35 cellular contexts compared by ENCODE assay signal in the genomic region with DNA sequence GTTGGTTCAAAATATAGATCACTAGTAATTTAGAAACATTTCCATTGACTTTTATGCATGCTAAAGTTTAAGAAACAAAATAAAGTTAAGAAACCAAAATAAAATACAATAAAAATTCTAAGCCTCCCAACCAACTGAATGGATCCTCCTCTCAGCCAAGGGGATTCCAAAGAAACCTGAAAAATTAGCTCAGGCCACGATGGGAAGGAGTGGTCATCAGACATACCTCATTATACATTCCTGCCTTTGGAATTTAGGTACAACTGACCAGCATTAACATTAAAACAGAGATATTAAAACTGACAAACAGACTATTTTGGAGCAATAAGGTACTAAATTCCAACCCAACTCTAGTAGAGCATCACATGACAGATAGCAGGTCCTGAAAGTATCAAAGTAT.
A peak's percentile ranks its signal among the peaks of the same experiment; 100 is the strongest.
DNase-seq lines count a peak whose midpoint lies in the region; ATAC-seq, FAIRE-seq and TF ChIP-seq lines count a peak whose summit lies in the region.
"Had no signal": no experiment of that assay in that cellular context is flagged by ENCODE, and none has a peak within 500 bp of the region (broad histone marks: within the 10 kb centered on the region; RNA-seq: fewer than 3 reads in every experiment).

No MANE protein-coding gene starts in this region.

- H3K9ac ChIP-seq in H1 (replicated peaks in 1 of 4; ENCODE audit: extremely low read depth in 1 of 4, low read depth in 3 of 4, low read length in 3 of 4) (no peak overlapping the region), trophoblast cell (ENCODE audit: low read length) (no peak overlapping the region)
- H3K9ac ChIP-seq: BLaER1; BLaER1 treated with 17β-estradiol and CSF1 and Interleukin-3, amounts not matched to agents 10 nM and 100 nM had no signal

- intact Hi-C loops in activated CD8-positive, alpha-beta T cell treated with anti-CD3 and anti-CD28 coated beads for 36 hours (cut with micrococcal nuclease), result no loop called here

- H3K79me1 ChIP-seq in H1 (ENCODE audit: low read depth, low read length) (no peaks in the 10 kb centered on the region), trophoblast cell (ENCODE audit: low read length) (no peaks in the 10 kb centered on the region)

- H3K23me2 ChIP-seq in H1 (ENCODE audit: low read depth, low read length), result no peaks in the 10 kb centered on the region

- ATAC-seq in HG03280 (IDR thresholded peaks at IDR 0.05; ENCODE audit: unreplicated experiment), result no peak
- ATAC-seq in activated CD8-positive, alpha-beta T cell treated with anti-CD3 and anti-CD28 coated beads for 36 hours, result no peak
- ATAC-seq: A549; CD8-positive, alpha-beta T cell had no signal

- WGBS in H1 (ENCODE audit: extremely low coverage in 1 of 2, insufficient coverage in 1 of 2, insufficient read length in 1 of 2, insufficient replicate concordance in 2 of 2, low coverage in 1 of 2, low lambda C conversion rate in 2 of 2, missing lambda C conversion rate in 1 of 2), 2 experiments, result 69% methylated on average over 1 of the region's 1 CpG; no CpG with 5 or more reads in 1 of the 2 experiments
- WGBS in trophoblast cell (ENCODE audit: extremely low coverage, insufficient coverage, insufficient read length), result no CpG with 5 or more reads among the region's 1 CpG

- H3K4ac ChIP-seq in H1 (replicated peaks; ENCODE audit: insufficient read length, low read depth, low read length) (no peak overlapping the region), trophoblast cell (ENCODE audit: low read depth, low read length) (no peak overlapping the region)

- no peaks in the 10 kb centered on the region for H4K20me1 ChIP-seq in H1 (replicated peaks in 1 of 2; ENCODE audit: control insufficient read depth in 1 of 2, insufficient read depth in 2 of 2, low read length in 2 of 2)
- H4K20me1 ChIP-seq: BLaER1; BLaER1 treated with 17β-estradiol and CSF1 and Interleukin-3, amounts not matched to agents 10 nM and 100 nM had no signal

- CTCF ChIA-PET in H1 (lab: Charles Lee; ENCODE audit: partially characterized antibody), result no interaction called here
- CTCF ChIA-PET in activated CD8-positive, alpha-beta T cell treated with anti-CD3 and anti-CD28 coated beads for 36 hours (lab: Charles Lee), result no interaction called here

- H2AFZ ChIP-seq in H1 (ENCODE audit: low read length), result no peak overlapping the region
- H2AFZ ChIP-seq in trophoblast cell (ENCODE audit: insufficient read depth, low read length, poor library complexity), result no peak overlapping the region

- TF ChIP-seq CTCF in H1 (IDR thresholded peaks at IDR 0.05; ENCODE audit: control extremely low read depth in 1 of 3, insufficient read depth in 1 of 3, low read depth in 1 of 3, low read length in 3 of 3), result no peak
- no peak for TF ChIP-seq CTCF in type B pancreatic cell (conservative IDR thresholded peaks at IDR 0.05)
- TF ChIP-seq CTCF in activated CD8-positive, alpha-beta T cell treated with anti-CD3 and anti-CD28 coated beads for 36 hours (IDR thresholded peaks at IDR 0.05), result no peak

- H3K9me3 ChIP-seq in H1 (ENCODE audit: insufficient read depth in 2 of 2, low read depth in 1 of 2, low read length in 1 of 2) (no peaks in the 10 kb centered on the region), trophoblast cell (ENCODE audit: insufficient read depth, low read depth, low read length) (no peaks in the 10 kb centered on the region)
- H3K9me3 ChIP-seq: A549; BE2C; BLaER1; BLaER1 treated with 17β-estradiol and CSF1 and Interleukin-3, amounts not matched to agents 10 nM and 100 nM; Caco-2 had no signal

- H2BK20ac ChIP-seq in H1 (ENCODE audit: low read length), result no peak overlapping the region

- H3K27ac Mint-ChIP-seq in type B pancreatic cell, result peak overlapping the region; percentile 51
- H3K27ac Mint-ChIP-seq in activated CD8-positive, alpha-beta T cell treated with anti-CD3 and anti-CD28 coated beads for 36 hours, result no peak overlapping the region
- H3K27ac Mint-ChIP-seq: B cell; CD14-positive monocyte; CD4-positive, alpha-beta memory T cell; CD4-positive, alpha-beta T cell; CD4-positive, CD25-positive, alpha-beta regulatory T cell; CD8-positive, alpha-beta memory T cell; CD8-positive, alpha-beta T cell had no signal

- TF ChIP-seq EP300 in H1 (IDR thresholded peaks at IDR 0.05; ENCODE audit: borderline replicate concordance in 1 of 2, low read depth in 2 of 2, low read length in 2 of 2), result no peak

- no peak overlapping the region for H2BK15ac ChIP-seq in H1 (ENCODE audit: low read length)

- DNase-seq in H1 (ENCODE audit: low read depth in 1 of 2, low spot score in 2 of 2), result no peak
- peak; percentile 58 to 83 for DNase-seq in trophoblast cell
- DNase-seq in type B pancreatic cell (ENCODE audit: extremely low spot score, unreplicated experiment), result no peak
- no peak for DNase-seq in activated CD8-positive, alpha-beta T cell treated with anti-CD3 and anti-CD28 coated beads for 36 hours
- DNase-seq in stimulated activated CD8-positive, alpha-beta memory T cell treated with anti-CD3 and anti-CD28 coated beads, Interleukin-4, amount 100 ng/mL, for 48 hours, result no peak
- DNase-seq: 8988T; ACHN; AML-193; BE2C; C1 segment of cervical spinal cord; Caco-2; Calu3; CD4-positive, alpha-beta memory T cell; CD4-positive, alpha-beta T cell; CD4-positive, CD25-positive, alpha-beta regulatory T cell; CD8-positive, alpha-beta memory T cell; CD8-positive, alpha-beta T cell; COR-L47; DMS 273 treated with DMSO at 0.1 percent for 48 hours; DMS153; DMS53; DMS79; DMS79 treated with DMSO at 0.1 percent for 48 hours; DND-41; EL had no signal

- no peak overlapping the region for H4K8ac ChIP-seq in H1 (ENCODE audit: extremely low read depth, insufficient read depth, low read length)
- no peak overlapping the region for H4K8ac ChIP-seq in trophoblast cell (ENCODE audit: low read depth, low read length)

- no peak overlapping the region for H3K4me3 Mint-ChIP-seq in type B pancreatic cell
- H3K4me3 Mint-ChIP-seq in activated CD8-positive, alpha-beta T cell treated with anti-CD3 and anti-CD28 coated beads for 36 hours, result no peak overlapping the region
- H3K4me3 Mint-ChIP-seq: B cell; CD14-positive monocyte; CD4-positive, alpha-beta memory T cell; CD4-positive, alpha-beta T cell; CD4-positive, CD25-positive, alpha-beta regulatory T cell; CD8-positive, alpha-beta memory T cell; CD8-positive, alpha-beta T cell had no signal

- H2AK5ac ChIP-seq in H1 (ENCODE audit: low read depth, low read length) (no peak overlapping the region), trophoblast cell (ENCODE audit: low read length) (no peak overlapping the region)

- H4K5ac ChIP-seq in H1 (ENCODE audit: insufficient read length, low read depth, low read length), result no peak overlapping the region

- no peaks in the 10 kb centered on the region for H3K4me1 Mint-ChIP-seq in type B pancreatic cell (ENCODE audit: unreplicated experiment)
- no peaks in the 10 kb centered on the region for H3K4me1 Mint-ChIP-seq in activated CD8-positive, alpha-beta T cell treated with anti-CD3 and anti-CD28 coated beads for 36 hours (ENCODE audit: low read depth)
- H3K4me1 Mint-ChIP-seq: B cell; CD14-positive monocyte; CD4-positive, alpha-beta memory T cell; CD4-positive, CD25-positive, alpha-beta regulatory T cell; CD8-positive, alpha-beta memory T cell had no signal

- no peak for TF ChIP-seq RAD21 in H1 (IDR thresholded peaks at IDR 0.05 in 1 of 2, conservative IDR thresholded peaks at IDR 0.05 in 1 of 2; ENCODE audit: low read depth in 2 of 2, low read length in 2 of 2)

- H2BK12ac ChIP-seq in H1 (ENCODE audit: low read depth, low read length), result no peak overlapping the region
- no peak overlapping the region for H2BK12ac ChIP-seq in trophoblast cell (ENCODE audit: low read length)

- H3K27ac ChIP-seq in H1 (ENCODE audit: low read depth, low read length), result no peak overlapping the region
- H3K27ac ChIP-seq in trophoblast cell (ENCODE audit: low read depth, low read length), result no peak overlapping the region
- H3K27ac ChIP-seq: 22Rv1; A549; BLaER1; BLaER1 treated with 17β-estradiol and CSF1 and Interleukin-3, amounts not matched to agents 10 nM and 100 nM; C4-2B had no signal

- H3K4me3 ChIP-seq in H1 (ENCODE audit: extremely low read depth in 1 of 4, insufficient read depth in 2 of 4, low read depth in 3 of 4, low read length in 4 of 4), result no peak overlapping the region
- no peak overlapping the region for H3K4me3 ChIP-seq in trophoblast cell (ENCODE audit: low read depth, low read length)
- H3K4me3 ChIP-seq: A549; BLaER1; BLaER1 treated with 17β-estradiol and CSF1 and Interleukin-3, amounts not matched to agents 10 nM and 100 nM had no signal

- H3K14ac ChIP-seq in H1 (ENCODE audit: insufficient read length) (no peak overlapping the region), trophoblast cell (ENCODE audit: low read length) (no peak overlapping the region)

- H3K27me3 ChIP-seq in H1 (replicated peaks in 1 of 4; ENCODE audit: control insufficient read depth in 3 of 4, extremely low read depth in 1 of 4, insufficient read depth in 3 of 4, low read length in 3 of 4), result no peaks in the 10 kb centered on the region
- H3K27me3 ChIP-seq in trophoblast cell (ENCODE audit: insufficient read depth, low read length), result no peaks in the 10 kb centered on the region
- H3K27me3 ChIP-seq: BE2C; BLaER1; BLaER1 treated with 17β-estradiol and CSF1 and Interleukin-3, amounts not matched to agents 10 nM and 100 nM had no signal

- no peak overlapping the region for H3K56ac ChIP-seq in H1 (replicated peaks; ENCODE audit: insufficient read length, low read depth, low read length)

- no peak overlapping the region for H2BK120ac ChIP-seq in H1 (replicated peaks; ENCODE audit: low read depth, low read length)
- H2BK120ac ChIP-seq in trophoblast cell (ENCODE audit: insufficient read depth, low read length, poor library complexity), result no peak overlapping the region

- no peak for TF ChIP-seq POLR2A in H1 (IDR thresholded peaks at IDR 0.05; ENCODE audit: control extremely low read depth in 1 of 2, low read depth in 2 of 2, low read length in 2 of 2)

- no peaks in the 10 kb centered on the region for H3K36me3 Mint-ChIP-seq in type B pancreatic cell
- H3K36me3 Mint-ChIP-seq in activated CD8-positive, alpha-beta T cell treated with anti-CD3 and anti-CD28 coated beads for 36 hours (ENCODE audit: low read depth), result no peaks in the 10 kb centered on the region
- H3K36me3 Mint-ChIP-seq: CD14-positive monocyte; CD4-positive, alpha-beta memory T cell; CD4-positive, CD25-positive, alpha-beta regulatory T cell; CD8-positive, alpha-beta memory T cell; CD8-positive, alpha-beta T cell had no signal

- POLR2A ChIA-PET in H1 (lab: Charles Lee; ENCODE audit: partially characterized antibody), result no interaction called here
- POLR2A ChIA-PET in activated CD8-positive, alpha-beta T cell treated with anti-CD3 and anti-CD28 coated beads for 36 hours (lab: Charles Lee), result no interaction called here

- H3K18ac ChIP-seq in H1 (ENCODE audit: extremely low read depth, low read length) (no peak overlapping the region), trophoblast cell (ENCODE audit: low read length) (no peak overlapping the region)

- peaks cover 2 to 8% (median 6%) of the 10 kb centered on the region in 4 experiments; a peak in 6 of 7 replicates for H3K4me1 ChIP-seq in H1 (replicated peaks in 1 of 4; ENCODE audit: control insufficient read depth in 3 of 4, insufficient read depth in 4 of 4, low read length in 3 of 4)
- no peaks in the 10 kb centered on the region for H3K4me1 ChIP-seq in trophoblast cell (ENCODE audit: control insufficient read depth in 1 of 2, insufficient read depth in 2 of 2, low read length in 2 of 2)
- H3K4me1 ChIP-seq: A549, BE2C, Caco-2 had no signal

- H2BK5ac ChIP-seq in H1 (ENCODE audit: low read depth, low read length) (no peak overlapping the region), trophoblast cell (ENCODE audit: low read depth, low read length, poor library complexity) (no peak overlapping the region)

- H3K79me2 ChIP-seq in H1 (ENCODE audit: control insufficient read depth in 1 of 2, insufficient read depth in 2 of 2, low read length in 2 of 2) (no peaks in the 10 kb centered on the region), trophoblast cell (ENCODE audit: control insufficient read depth, insufficient read depth, low read length, poor library complexity) (no peaks in the 10 kb centered on the region)

- no peak overlapping the region for H4K12ac ChIP-seq in trophoblast cell (ENCODE audit: low read depth, low read length)

- H3K36me3 ChIP-seq in H1 (ENCODE audit: control insufficient read depth in 2 of 4, insufficient read depth in 4 of 4, low read length in 3 of 4) (no peaks in the 10 kb centered on the region), trophoblast cell (ENCODE audit: control insufficient read depth in 1 of 2, insufficient read depth in 2 of 2, low read length in 2 of 2) (no peaks in the 10 kb centered on the region)
- H3K36me3 ChIP-seq: BE2C; BLaER1; BLaER1 treated with 17β-estradiol and CSF1 and Interleukin-3, amounts not matched to agents 10 nM and 100 nM had no signal

- peak; percentile 39 for FAIRE-seq in H1 (lab: Jason Lieb, UNC)
- FAIRE-seq: A204.1, A549, D721Med had no signal

- H3K9me3 Mint-ChIP-seq in type B pancreatic cell, result peaks cover 6% of the 10 kb centered on the region
- H3K9me3 Mint-ChIP-seq in activated CD8-positive, alpha-beta T cell treated with anti-CD3 and anti-CD28 coated beads for 36 hours, result no peaks in the 10 kb centered on the region
- H3K9me3 Mint-ChIP-seq: CD8-positive, alpha-beta T cell had no signal

- H3K4me2 ChIP-seq in H1 (ENCODE audit: insufficient read depth in 1 of 2, low read depth in 2 of 2, low read length in 2 of 2) (no peak overlapping the region), trophoblast cell (ENCODE audit: low read length) (no peak overlapping the region)
- H3K4me2 ChIP-seq: A549; BLaER1; BLaER1 treated with 17β-estradiol and CSF1 and Interleukin-3, amounts not matched to agents 10 nM and 100 nM had no signal

- H4K91ac ChIP-seq in H1 (replicated peaks; ENCODE audit: insufficient read length, low read length) (no peak overlapping the region), trophoblast cell (ENCODE audit: low read depth, low read length) (no peak overlapping the region)

- H3K23ac ChIP-seq in H1 (ENCODE audit: insufficient read length) (no peak overlapping the region), trophoblast cell (ENCODE audit: low read length) (no peak overlapping the region)

- no peaks in the 10 kb centered on the region for H3K27me3 Mint-ChIP-seq in type B pancreatic cell
- H3K27me3 Mint-ChIP-seq in activated CD8-positive, alpha-beta T cell treated with anti-CD3 and anti-CD28 coated beads for 36 hours, result no peaks in the 10 kb centered on the region
- H3K27me3 Mint-ChIP-seq: B cell; CD4-positive, alpha-beta memory T cell; CD4-positive, alpha-beta T cell; CD4-positive, CD25-positive, alpha-beta regulatory T cell; CD8-positive, alpha-beta memory T cell had no signal

Comparison
In these comparisons a context has a peak if more than half of its experiments do, and no peak if none do; other contexts are left out.
1. DNase-seq: peak in trophoblast cell (2 of 2); none in H1 (0 of 2), type B pancreatic cell (single experiment), activated CD8-positive, alpha-beta T cell treated with anti-CD3 and anti-CD28 coated beads for 36 hours (single experiment) and stimulated activated CD8-positive, alpha-beta memory T cell treated with anti-CD3 and anti-CD28 coated beads, Interleukin-4, amount 100 ng/mL, for 48 hours (single experiment).